8 cellular contexts compared by ENCODE assay signal in the genomic region with DNA sequence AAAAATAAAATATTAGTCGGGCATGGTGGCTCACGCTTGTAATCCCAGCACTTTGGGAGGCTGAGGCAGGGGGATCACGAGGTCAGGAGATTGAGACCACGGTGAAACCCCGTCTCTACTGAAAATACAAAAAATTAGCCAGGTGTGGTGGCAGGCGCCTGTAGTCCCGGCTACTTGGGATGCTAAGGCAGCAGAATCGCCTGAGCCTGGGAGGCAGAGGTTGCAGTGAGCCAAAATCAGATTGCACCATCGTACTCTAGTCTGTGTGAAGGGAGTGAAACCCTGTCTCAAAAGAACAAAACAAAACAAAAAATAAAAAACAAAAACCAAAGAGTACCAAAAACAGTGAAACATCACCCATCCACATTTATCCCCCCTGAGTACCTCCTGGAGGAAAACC. TPM values are rescaled to one million over a fixed set of nuclear protein-coding genes. Genes with fewer than 3 reads are reported as not detected.
A peak's percentile ranks its signal among the peaks of the same experiment; 100 is the strongest.
DNase-seq lines count a peak whose midpoint lies in the region; ATAC-seq and TF ChIP-seq lines count a peak whose summit lies in the region.
"Not testable (repeated sequence)": the region's sequence is repeated elsewhere in the genome, so short reads cannot be mapped to it uniquely, and the experiment has no call there.

No MANE protein-coding gene starts in this region.

- CTCF ChIA-PET in PC-9 (lab: Charles Lee), result not testable (repeated sequence)

- H3K4me3 Mint-ChIP-seq in activated naive CD4-positive, alpha-beta T cell treated with anti-CD3 and anti-CD28 coated beads, Interleukin-2, amount 50 U/mL, for 24 hours, result peak overlapping the region; percentile 30
- peak overlapping the region; percentile 40 for H3K4me3 Mint-ChIP-seq in progenitor cell of endocrine pancreas (ENCODE audit: low read depth)

- POLR2A ChIA-PET in PC-9 (lab: Charles Lee; ENCODE audit: unreplicated experiment), result interaction anchor here (0.7 kb wide), 1 partner anchor 61 kb away, joined by 4 read pairs; no protein-coding TSS in a partner anchor

- TF ChIP-seq CTCF in C4-2B (conservative IDR thresholded peaks at IDR 0.05); PC-9 (conservative IDR thresholded peaks at IDR 0.05); left lung (IDR thresholded peaks at IDR 0.05); progenitor cell of endocrine pancreas (IDR thresholded peaks at IDR 0.05; ENCODE audit: unreplicated experiment); suprapubic skin (IDR thresholded peaks at IDR 0.05); uterus (IDR thresholded peaks at IDR 0.05): not testable (repeated sequence)
- peak in 1 of 4 experiments; percentile 4 for TF ChIP-seq CTCF in gastroesophageal sphincter (IDR thresholded peaks at IDR 0.05)

- H3K9me2 ChIP-seq in PC-9 (ENCODE audit: insufficient read depth), result not testable (repeated sequence)

- BruUV-seq in PC-9 (replicated peaks; lab: Mats Ljungman, UMichigan), result not testable (repeated sequence)

- H3K27ac ChIP-seq in C4-2B, result peak overlapping the region; percentile 76; the same call in 1 of the 2 replicates
- H3K27ac ChIP-seq in PC-9, result not testable (repeated sequence)
- H3K27ac ChIP-seq in gastroesophageal sphincter, result peak overlapping the region in 3 of 4 donors; percentile 86 to 91 (median 89)
- H3K27ac ChIP-seq in left lung, result peak overlapping the region; percentile 69 to 82
- peak overlapping the region; percentile 65 for H3K27ac ChIP-seq in suprapubic skin
- H3K27ac ChIP-seq in uterus, result peak overlapping the region; percentile 47 to 74

- H3K79me2 ChIP-seq in PC-9 (ENCODE audit: low read depth), result peaks cover 43% of the 10 kb centered on the region

- not testable (repeated sequence) for H3K27me3 Mint-ChIP-seq in activated naive CD4-positive, alpha-beta T cell treated with anti-CD3 and anti-CD28 coated beads, Interleukin-2, amount 50 U/mL, for 24 hours
- H3K27me3 Mint-ChIP-seq in progenitor cell of endocrine pancreas, result peaks cover 30% of the 10 kb centered on the region

- peaks cover 49% of the 10 kb centered on the region for H3K4me1 Mint-ChIP-seq in activated naive CD4-positive, alpha-beta T cell treated with anti-CD3 and anti-CD28 coated beads, Interleukin-2, amount 50 U/mL, for 24 hours
- peaks cover 12% of the 10 kb centered on the region for H3K4me1 Mint-ChIP-seq in progenitor cell of endocrine pancreas (ENCODE audit: low read depth)

- H3K9me3 ChIP-seq in PC-9 (ENCODE audit: insufficient read depth, low read depth); gastroesophageal sphincter; left lung; suprapubic skin; uterus: not testable (repeated sequence)

- not testable (repeated sequence) for H3K36me3 ChIP-seq in PC-9 (ENCODE audit: low read depth); gastroesophageal sphincter; left lung; suprapubic skin; uterus

- H3F3A ChIP-seq in PC-9 (ENCODE audit: insufficient read depth, low read depth), result peaks cover 26% of the 10 kb centered on the region; the same call in 1 of the 2 replicates

- not testable (repeated sequence) for H3K9me3 Mint-ChIP-seq in activated naive CD4-positive, alpha-beta T cell treated with anti-CD3 and anti-CD28 coated beads, Interleukin-2, amount 50 U/mL, for 24 hours; progenitor cell of endocrine pancreas (ENCODE audit: low read depth)

- H3K27ac Mint-ChIP-seq in activated naive CD4-positive, alpha-beta T cell treated with anti-CD3 and anti-CD28 coated beads, Interleukin-2, amount 50 U/mL, for 24 hours; progenitor cell of endocrine pancreas: not testable (repeated sequence)

- not testable (repeated sequence) for DNase-seq in PC-9; left lung; progenitor cell of endocrine pancreas (ENCODE audit: low spot score, unreplicated experiment); suprapubic skin (ENCODE audit: low spot score in 2 of 2); uterus

- not testable (repeated sequence) for H3K36me3 Mint-ChIP-seq in activated naive CD4-positive, alpha-beta T cell treated with anti-CD3 and anti-CD28 coated beads, Interleukin-2, amount 50 U/mL, for 24 hours; progenitor cell of endocrine pancreas (ENCODE audit: insufficient read depth)

- 85% methylated on average over 9 of the region's 9 CpGs; no CpG with 5 or more reads in 1 of the 2 donors for WGBS in gastroesophageal sphincter (ENCODE audit: low coverage in 1 of 2), 2 donors
- WGBS in suprapubic skin, result 86% methylated on average over 9 of the region's 9 CpGs

- H3K4me2 ChIP-seq in PC-9, result peak overlapping the region; percentile 92; the same call in 1 of the 2 replicates

- intact Hi-C loops in PC-9 (cut with micrococcal nuclease; ENCODE audit: unreplicated experiment); left lung (cut with DNase I); uterus (cut with DNase I; ENCODE audit: low total_unique reads): not testable (repeated sequence)

- H3K4me3 ChIP-seq in PC-9, left lung, uterus: not testable (repeated sequence)
- H3K4me3 ChIP-seq in gastroesophageal sphincter, result peak overlapping the region in 1 of 2 donors; percentile 96
- peak overlapping the region; percentile 2 for H3K4me3 ChIP-seq in suprapubic skin

- H3K4me1 ChIP-seq in PC-9 (replicated peaks; ENCODE audit: insufficient read depth), result peaks cover 42% of the 10 kb centered on the region
- H3K4me1 ChIP-seq in gastroesophageal sphincter, result peaks cover 6 to 55% (median 29%) of the 10 kb centered on the region in 3 donors
- H3K4me1 ChIP-seq in left lung, result peaks cover 20 to 48% of the 10 kb centered on the region in 2 donors
- peaks cover 43% of the 10 kb centered on the region for H3K4me1 ChIP-seq in suprapubic skin
- H3K4me1 ChIP-seq in uterus, result not testable (repeated sequence)

- not testable (repeated sequence) for TF ChIP-seq POLR2A in gastroesophageal sphincter (IDR thresholded peaks at IDR 0.05); suprapubic skin (IDR thresholded peaks at IDR 0.05); uterus (IDR thresholded peaks at IDR 0.05)

- not testable (repeated sequence) for H4K20me1 ChIP-seq in PC-9 (ENCODE audit: insufficient read depth)

- TF ChIP-seq EP300 in gastroesophageal sphincter (IDR thresholded peaks at IDR 0.05); suprapubic skin (IDR thresholded peaks at IDR 0.05): not testable (repeated sequence)

- not testable (repeated sequence) for H3K27me3 ChIP-seq in PC-9 (ENCODE audit: insufficient read depth, low read depth); gastroesophageal sphincter; left lung; suprapubic skin; uterus

- H2AFZ ChIP-seq in PC-9, result not testable (repeated sequence)

- ATAC-seq in gastroesophageal sphincter, left lung: not testable (repeated sequence)

RNA-seq across cellular contexts. Expression of a gene that starts 1.8 kb away (rescaled TPM):
- total RNA-seq in PC-9 (2021) (10.3 and 11.2 TPM in 2 replicates), gastroesophageal sphincter (100 to 1,000 TPM in 3 of 4 donors, 10 to 100 TPM in 1; 85.0 to 162 (median 106) TPM), left lung (10 to 100 TPM; 43.6 to 62.4 TPM), progenitor cell of endocrine pancreas (13.0 and 13.8 TPM in 2 replicates), suprapubic skin (10 to 100 TPM; 21.4 to 79.9 (median 28.5) TPM), uterus (10 to 100 TPM; 32.5 to 46.2 (median 41.1) TPM)
